In genomic region chr12:100745378-100746071, GRCh38 we compare ENCODE assay signal across 3 cellular contexts.
TF ChIP-seq lines count a peak whose summit lies in the region.

No MANE protein-coding gene starts in this region.

TF ChIP-seq in SK-N-SH treated with all-trans-retinoic acid at 6 μM for 48 hours, 23 proteins besides CTCF, POLR2A, EP300 and RAD21:
- no peak for TF ChIP-seq POU6F1 (CRISPR knock-in tag; IDR thresholded peaks at IDR 0.05; ENCODE audit: borderline replicate concordance, low read depth)
- no peak for TF ChIP-seq PATZ1 (CRISPR knock-in tag; IDR thresholded peaks at IDR 0.05; ENCODE audit: borderline replicate concordance)
- no peak for TF ChIP-seq ZC3H10 (CRISPR knock-in tag; IDR thresholded peaks at IDR 0.05)
- TF ChIP-seq BACH2 (CRISPR knock-in tag; IDR thresholded peaks at IDR 0.05; ENCODE audit: borderline replicate concordance): no peak
- peak; percentile 93 for TF ChIP-seq ZFP30 (CRISPR knock-in tag; IDR thresholded peaks at IDR 0.05)
- no peak for TF ChIP-seq PPARA (CRISPR knock-in tag; IDR thresholded peaks at IDR 0.05; ENCODE audit: borderline replicate concordance)
- TF ChIP-seq CSDC2 (CRISPR knock-in tag; IDR thresholded peaks at IDR 0.05): no peak

TF ChIP-seq in SK-N-SH, 30 proteins besides CTCF, POLR2A, EP300 and RAD21 (continued from another document):
- TF ChIP-seq CHD2 (IDR thresholded peaks at IDR 0.05; ENCODE audit: low read length, partially characterized antibody) (no peak), PBX3 (IDR thresholded peaks at IDR 0.05) (no peak), REST (IDR thresholded peaks at IDR 0.05; ENCODE audit: low read depth, low read length) (no peak), ZBTB33 (IDR thresholded peaks at IDR 0.05; ENCODE audit: borderline replicate concordance, low read depth) (no peak), RCOR1 (IDR thresholded peaks at IDR 0.05; ENCODE audit: low read length) (no peak)
TF ChIP-seq in SK-N-SH: peak in this region for 0.

TF ChIP-seq in K562, 482 proteins besides CTCF, POLR2A, EP300 and RAD21 (continued from another document and continues in another):
- TF ChIP-seq ZNF609 (CRISPR knock-in tag; IDR thresholded peaks at IDR 0.05; ENCODE audit: borderline replicate concordance): no peak
- 0 out of 2 replicates have a peak, but pooled peaks have one; percentile 20 for TF ChIP-seq NFE2 (IDR thresholded peaks at IDR 0.05; ENCODE audit: low read depth)
- TF ChIP-seq C11orf30 (IDR thresholded peaks at IDR 0.05; ENCODE audit: low read depth): peak; percentile 76
- TF ChIP-seq MAFG (tag; conservative IDR thresholded peaks at IDR 0.05): peak; percentile 82
- TF ChIP-seq RB1 (IDR thresholded peaks at IDR 0.05; ENCODE audit: low read depth): no peak
- TF ChIP-seq VEZF1 (CRISPR knock-in tag; IDR thresholded peaks at IDR 0.05): no peak
- TF ChIP-seq MCM2 (IDR thresholded peaks at IDR 0.05; ENCODE audit: low read depth): no peak
- TF ChIP-seq MLLT1 (IDR thresholded peaks at IDR 0.05): no peak
- TF ChIP-seq SMARCA5 (IDR thresholded peaks at IDR 0.05): no peak
- TF ChIP-seq ZNF785 (CRISPR knock-in tag; IDR thresholded peaks at IDR 0.05): no peak
- TF ChIP-seq EWSR1 (IDR thresholded peaks at IDR 0.05; ENCODE audit: borderline replicate concordance, low read depth, partially characterized antibody): no peak
- peak; percentile 87 for TF ChIP-seq ZNF316 (IDR thresholded peaks at IDR 0.05)
- TF ChIP-seq ETV6 (IDR thresholded peaks at IDR 0.05; ENCODE audit: borderline replicate concordance in 1 of 2, low read depth in 2 of 2, low read length in 1 of 2): no peak
- no peak for TF ChIP-seq ETV6 (CRISPR knock-in tag; IDR thresholded peaks at IDR 0.05; ENCODE audit: borderline replicate concordance)
- TF ChIP-seq ZNF644 (tag; IDR thresholded peaks at IDR 0.05; ENCODE audit: low read depth): no peak
- no peak for TF ChIP-seq MEF2D (tag; conservative IDR thresholded peaks at IDR 0.05; ENCODE audit: low read depth)
- no peak for TF ChIP-seq SIN3B (IDR thresholded peaks at IDR 0.05; ENCODE audit: low read depth)
- TF ChIP-seq ZNF707 (CRISPR knock-in tag; conservative IDR thresholded peaks at IDR 0.05): no peak
- no peak for TF ChIP-seq ZNF699 (CRISPR knock-in tag; IDR thresholded peaks at IDR 0.05; ENCODE audit: insufficient replicate concordance)
- TF ChIP-seq ZNF695 (CRISPR knock-in tag; IDR thresholded peaks at IDR 0.05): no peak
- TF ChIP-seq ZNF3 (CRISPR knock-in tag; IDR thresholded peaks at IDR 0.05): no peak
- TF ChIP-seq MITF (IDR thresholded peaks at IDR 0.05): no peak
- no peak for TF ChIP-seq RBM14 (IDR thresholded peaks at IDR 0.05; ENCODE audit: borderline replicate concordance, insufficient read depth, low read depth, low read length)
- no peak for TF ChIP-seq CHD1 (IDR thresholded peaks at IDR 0.05; ENCODE audit: low read length)
- no peak for TF ChIP-seq FOXO4 (CRISPR knock-in tag; IDR thresholded peaks at IDR 0.05)
- TF ChIP-seq MAFF (IDR thresholded peaks at IDR 0.05; ENCODE audit: low read length): peak; percentile 53; the same call in 1 of the 2 replicates
- peak; percentile 10; the same call in 1 of the 2 replicates for TF ChIP-seq NFE2L1 (tag; IDR thresholded peaks at IDR 0.05; ENCODE audit: borderline replicate concordance, low read depth)
- TF ChIP-seq DMBX1 (CRISPR knock-in tag; IDR thresholded peaks at IDR 0.05; ENCODE audit: borderline replicate concordance): no peak
- TF ChIP-seq ZNF184 (CRISPR knock-in tag; IDR thresholded peaks at IDR 0.05): no peak
- no peak for TF ChIP-seq MAZ (CRISPR knock-in tag; conservative IDR thresholded peaks at IDR 0.05 in 1 of 2, IDR thresholded peaks at IDR 0.05 in 1 of 2)
- TF ChIP-seq RREB1 (CRISPR knock-in tag; IDR thresholded peaks at IDR 0.05): no peak
- no peak for TF ChIP-seq PTBP1 (IDR thresholded peaks at IDR 0.05; ENCODE audit: low read depth, low read length)
- TF ChIP-seq MEIS2 (IDR thresholded peaks at IDR 0.05; ENCODE audit: partially characterized antibody): no peak
- TF ChIP-seq NCOR1 (IDR thresholded peaks at IDR 0.05): no peak
- peak; percentile 39; the same call in 1 of the 2 replicates for TF ChIP-seq MAFK (IDR thresholded peaks at IDR 0.05; ENCODE audit: low read length)
- TF ChIP-seq ELK3 (CRISPR knock-in tag; IDR thresholded peaks at IDR 0.05): no peak
- no peak for TF ChIP-seq ZZZ3 (IDR thresholded peaks at IDR 0.05)
- no peak for TF ChIP-seq KHSRP (IDR thresholded peaks at IDR 0.05)
- no peak for TF ChIP-seq NCOA4 (IDR thresholded peaks at IDR 0.05; ENCODE audit: partially characterized antibody)
